7 cellular contexts compared by ENCODE assay signal in the genomic region with DNA sequence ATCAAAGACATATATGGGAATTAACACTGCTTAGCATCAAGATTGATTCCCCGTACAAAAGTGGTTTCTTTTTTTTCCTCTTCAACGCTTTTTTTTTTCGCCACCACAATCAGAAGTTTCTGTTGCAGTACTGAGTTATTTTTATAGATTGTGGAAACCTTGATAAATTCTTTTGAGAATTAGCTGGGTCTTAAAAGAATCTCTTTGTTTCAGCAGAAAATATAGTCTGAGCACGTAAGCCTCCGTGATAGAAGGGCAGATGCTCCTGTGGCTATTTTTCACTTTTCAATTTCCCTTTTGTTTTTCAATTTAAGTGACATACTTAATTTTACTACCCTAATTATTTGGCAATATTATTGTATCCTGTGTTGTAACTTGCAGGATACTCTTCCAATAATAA.
"Had no signal": no experiment of that assay in that cellular context is flagged by ENCODE, and none has a peak within 500 bp of the region (broad histone marks: within the 10 kb centered on the region; RNA-seq: fewer than 3 reads in every experiment).

No MANE protein-coding gene starts in this region.

- ATAC-seq: GM23338, K562 had no signal

- H3K4me2 ChIP-seq: GM23338 had no signal

- DNase-seq: H9, HCEC 1CT, HFFc6, IMR-90, KG1 had no signal

- H3K9me3 Mint-ChIP-seq: GM23338, H9, HFFc6 had no signal

- H3K4me3 Mint-ChIP-seq: GM23338, H9, HFFc6 had no signal

- H2AFZ ChIP-seq: GM23338 had no signal

- H3K27ac Mint-ChIP-seq: GM23338, H9, HFFc6 had no signal

- H3K4me3 ChIP-seq: GM23338, K562 had no signal
